ENCODE assay signal across 17 cellular contexts in the genomic region with DNA sequence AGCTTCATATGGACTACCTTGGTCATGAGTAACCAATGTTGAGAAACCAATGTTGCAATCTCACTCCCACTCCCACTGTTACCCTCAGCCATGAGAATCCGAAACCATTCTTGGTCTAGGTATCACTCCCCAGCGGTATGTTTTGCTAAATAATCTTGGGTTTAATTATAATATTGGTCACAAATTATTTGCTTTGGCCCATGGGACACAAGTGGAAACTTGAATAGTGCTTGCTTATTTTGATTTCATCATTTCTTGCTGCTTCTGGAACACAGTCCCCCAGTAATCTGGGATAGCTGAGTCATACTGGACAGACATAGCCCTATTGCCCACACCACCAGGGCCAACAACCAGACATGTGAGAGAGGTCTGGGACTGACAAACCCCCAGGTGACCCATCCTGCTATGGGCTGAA.
DNase-seq lines count a peak whose midpoint lies in the region; ATAC-seq and TF ChIP-seq lines count a peak whose summit lies in the region.
"Had no signal": no experiment of that assay in that cellular context is flagged by ENCODE, and none has a peak within 500 bp of the region (broad histone marks: within the 10 kb centered on the region; RNA-seq: fewer than 3 reads in every experiment).

No MANE protein-coding gene starts in this region.

- H3K4me1 ChIP-seq in ascending aorta = peaks cover 0 to 17% of the 10 kb centered on the region in 2 donors
- H3K4me1 ChIP-seq in aorta (ENCODE audit: control insufficient read depth in 1 of 2, insufficient read depth in 2 of 2, low read length in 2 of 2) = peaks cover 2 to 5% of the 10 kb centered on the region in 2 donors

- peak; percentile 16 to 84 for DNase-seq in ascending aorta (ENCODE audit: low spot score in 2 of 2)
- peak; percentile 85 for DNase-seq in coronary artery (ENCODE audit: low spot score)
- peak; percentile 47 for DNase-seq in left ventricle myocardium superior
- DNase-seq in aorta = peak in 1 of 2 donors; percentile 73
- DNase-seq in amniotic stem cell (lab: John Stamatoyannopoulos, UW) = no peak
- DNase-seq in SKM-1 treated with dmso at 0.1 percent for 144 hours (lab: John Stamatoyannopoulos, UW; ENCODE audit: unreplicated experiment) = no peak
- DNase-seq in mesothelial cell of epicardium (ENCODE audit: low spot score in 2 of 2, unreplicated experiment in 2 of 2) = no peak
- DNase-seq: CD8-positive, alpha-beta T cell; GF-D8; GOT3; NCI-H1092 treated with DMSO at 0.1 percent for 48 hours; NCI-H1694 treated with DMSO at 0.1 percent for 48 hours; NCI-H345; NCI-H526 treated with DMSO at 0.1 percent for 48 hours; NK-92 treated with Interleukin-12 subunit alpha and Interleukin-12 subunit beta, amount 100 ng/mL, for 24 hours; OCI-M1 had no signal

- H3K36me3 Mint-ChIP-seq in mesothelial cell of epicardium = no peaks in the 10 kb centered on the region
- H3K36me3 Mint-ChIP-seq: CD8-positive, alpha-beta T cell had no signal

- intact Hi-C loops in ascending aorta (cut with DNase I) = loop anchor here (2.0 to 10.0 kb wide), 4 partner anchors 17 to 557 kb away; a partner anchor contains a TSS
- intact Hi-C loops in left ventricle myocardium superior (cut with micrococcal nuclease) = no loop called here
- intact Hi-C loops in aorta (cut with DNase I) = loop anchor here in 1 of 2 donors (10.0 kb wide), 2 partner anchors 57 to 667 kb away; no protein-coding TSS in a partner anchor

- no peak overlapping the region for H3K27ac Mint-ChIP-seq in mesothelial cell of epicardium
- H3K27ac Mint-ChIP-seq: CD8-positive, alpha-beta T cell had no signal

- H3K9me3 Mint-ChIP-seq in mesothelial cell of epicardium = peaks cover 20% of the 10 kb centered on the region

- H3K9me3 ChIP-seq in ascending aorta (no peaks in the 10 kb centered on the region), aorta (ENCODE audit: control insufficient read depth, low read length) (peaks cover 1% of the 10 kb centered on the region)

- H3K36me3 ChIP-seq in ascending aorta = no peaks in the 10 kb centered on the region
- H3K36me3 ChIP-seq in aorta (ENCODE audit: control insufficient read depth in 1 of 2, insufficient read depth in 2 of 2, low read length in 1 of 2) = no peaks in the 10 kb centered on the region

- H3K4me3 Mint-ChIP-seq in mesothelial cell of epicardium = no peak overlapping the region
- H3K4me3 Mint-ChIP-seq: CD8-positive, alpha-beta T cell had no signal

- peaks cover 23% of the 10 kb centered on the region for H3K27me3 Mint-ChIP-seq in mesothelial cell of epicardium (ENCODE audit: low read depth)

- peak overlapping the region; percentile 74 to 87 for H3K27ac ChIP-seq in ascending aorta
- peak overlapping the region; percentile 82 for H3K27ac ChIP-seq in coronary artery
- peak overlapping the region; percentile 89 to 97 for H3K27ac ChIP-seq in aorta (ENCODE audit: low read depth in 1 of 2, low read length in 2 of 2)
- H3K27ac ChIP-seq: RWPE1 had no signal

- TF ChIP-seq CTCF in ascending aorta (IDR thresholded peaks at IDR 0.05) (no peak), coronary artery (IDR thresholded peaks at IDR 0.05) (no peak), mesothelial cell of epicardium (IDR thresholded peaks at IDR 0.05; ENCODE audit: unreplicated experiment) (no peak)

- no peaks in the 10 kb centered on the region for H3K4me1 Mint-ChIP-seq in mesothelial cell of epicardium

- ATAC-seq in left ventricle myocardium superior (peak; percentile 95), aorta (ENCODE audit: low FRiP score) (peak; percentile 82)
- ATAC-seq: CD8-positive, alpha-beta T cell had no signal

- no peak overlapping the region for H3K4me3 ChIP-seq in ascending aorta
- H3K4me3 ChIP-seq in coronary artery = no peak overlapping the region
- no peak overlapping the region for H3K4me3 ChIP-seq in aorta (ENCODE audit: low read length in 2 of 2)

- 3 to 9% methylated on average over 2 of the region's 2 CpGs for WGBS in aorta, 2 donors

- H3K27me3 ChIP-seq in ascending aorta (no peaks in the 10 kb centered on the region), aorta (ENCODE audit: control insufficient read depth in 1 of 2, insufficient read depth in 2 of 2, low read length in 1 of 2) (no peaks in the 10 kb centered on the region)

Comparison
In these comparisons a context has a peak if more than half of its experiments do, and no peak if none do; other contexts are left out.
1. DNase-seq: peak in ascending aorta (2 of 2), coronary artery (single experiment) and left ventricle myocardium superior (single experiment); none in amniotic stem cell (single experiment), SKM-1 treated with dmso at 0.1 percent for 144 hours (single experiment) and mesothelial cell of epicardium (0 of 2).
2. Peak in every context shown above with its lines, with median percentiles within 50 percentile points of each other: H3K27ac ChIP-seq.